Comparison of ENCODE assay signal across 8 cellular contexts in genomic region chrX:45186643-45187026, GRCh38. TPM values are rescaled to one million over a fixed set of nuclear protein-coding genes. Genes with fewer than 3 reads are reported as not detected.
A peak's percentile ranks its signal among the peaks of the same experiment; 100 is the strongest.
DNase-seq lines count a peak whose midpoint lies in the region; ATAC-seq and TF ChIP-seq lines count a peak whose summit lies in the region.

No MANE protein-coding gene starts in this region.

- no peak overlapping the region for H2BK5ac ChIP-seq in trophoblast cell (ENCODE audit: low read depth, low read length, poor library complexity)

- intact Hi-C loops in CD4-positive, alpha-beta memory T cell (cut with micrococcal nuclease) = no loop called here

- no peak overlapping the region for H2BK120ac ChIP-seq in trophoblast cell (ENCODE audit: insufficient read depth, low read length, poor library complexity)

- H3K27me3 Mint-ChIP-seq in CD4-positive, alpha-beta memory T cell = no peaks in the 10 kb centered on the region
- H3K27me3 Mint-ChIP-seq in immature natural killer cell (ENCODE audit: low read depth in 3 of 3) = peaks cover 3 to 9% (median 7%) of the 10 kb centered on the region in 3 donors

- H3K4ac ChIP-seq in trophoblast cell (ENCODE audit: low read depth, low read length) = no peak overlapping the region

- peak overlapping the region in 3 of 7 donors; percentile 33 to 59 (median 54) for H3K27ac Mint-ChIP-seq in CD4-positive, alpha-beta memory T cell
- H3K27ac Mint-ChIP-seq in immature natural killer cell = no peak overlapping the region

- CTCF ChIA-PET in CD4-positive, alpha-beta memory T cell (lab: Charles Lee; ENCODE audit: partially characterized antibody) = interaction anchor here (0.7 to 1.9 kb wide), 5 partner anchors 11 to 1228 kb away, joined by 3 to 5 read pairs (median 3); no protein-coding TSS in a partner anchor

- no peak overlapping the region for H2AK5ac ChIP-seq in trophoblast cell (ENCODE audit: low read length)

- H2BK12ac ChIP-seq in trophoblast cell (ENCODE audit: low read length) = no peak overlapping the region

- peak; percentile 27 for ATAC-seq in GM19372 (IDR thresholded peaks at IDR 0.05; ENCODE audit: low read depth, unreplicated experiment)
- peak; percentile 42 for ATAC-seq in SK-N-SH treated with all-trans-retinoic acid at 6 μM for 48 hours
- no peak for ATAC-seq in GM21367 (IDR thresholded peaks at IDR 0.05; ENCODE audit: unreplicated experiment)

- H3K14ac ChIP-seq in trophoblast cell (ENCODE audit: low read length) = no peak overlapping the region

- H3K27me3 ChIP-seq in CD4-positive, alpha-beta memory T cell (ENCODE audit: insufficient read depth, low read length) = no peaks in the 10 kb centered on the region
- H3K27me3 ChIP-seq in trophoblast cell (ENCODE audit: insufficient read depth, low read length) = no peaks in the 10 kb centered on the region

- H3K79me2 ChIP-seq in trophoblast cell (ENCODE audit: control insufficient read depth, insufficient read depth, low read length, poor library complexity) = no peaks in the 10 kb centered on the region

- no peaks in the 10 kb centered on the region for H3K79me1 ChIP-seq in trophoblast cell (ENCODE audit: low read length)

- H3K9ac ChIP-seq in trophoblast cell (ENCODE audit: low read length) = no peak overlapping the region

- H4K91ac ChIP-seq in trophoblast cell (ENCODE audit: low read depth, low read length) = no peak overlapping the region

- no peak overlapping the region for H4K8ac ChIP-seq in trophoblast cell (ENCODE audit: low read depth, low read length)

- H3K4me3 Mint-ChIP-seq in CD4-positive, alpha-beta memory T cell = peak overlapping the region in 7 of 8 donors; percentile 80 to 96 (median 92)
- H3K4me3 Mint-ChIP-seq in immature natural killer cell = peak overlapping the region; percentile 81 to 91 (median 83)

- DNase-seq in CD4-positive, alpha-beta memory T cell = peak in 1 of 5 donors; percentile 4
- DNase-seq in immature natural killer cell (no peak), ecto neural progenitor cell (ENCODE audit: low spot score) (no peak), trophoblast cell (no peak)
- DNase-seq in central memory CD4-positive, alpha-beta T cell = no peak

- no peak overlapping the region for H3K23ac ChIP-seq in trophoblast cell (ENCODE audit: low read length)

- peaks cover 3 to 20% (median 13%) of the 10 kb centered on the region in 4 donors for H3K4me1 Mint-ChIP-seq in CD4-positive, alpha-beta memory T cell
- H3K4me1 Mint-ChIP-seq in immature natural killer cell = peaks cover 8 to 14% of the 10 kb centered on the region in 2 donors

- peak overlapping the region in 1 of 2 donors; percentile 37 for H3K4me3 ChIP-seq in CD4-positive, alpha-beta memory T cell (ENCODE audit: low read length in 2 of 2)
- H3K4me3 ChIP-seq in trophoblast cell (ENCODE audit: low read depth, low read length) = no peak overlapping the region

- H2AFZ ChIP-seq in trophoblast cell (ENCODE audit: insufficient read depth, low read length, poor library complexity) = no peak overlapping the region

- no peaks in the 10 kb centered on the region for H3K36me3 Mint-ChIP-seq in CD4-positive, alpha-beta memory T cell
- H3K36me3 Mint-ChIP-seq in immature natural killer cell = no peaks in the 10 kb centered on the region

- no peak overlapping the region for H3K27ac ChIP-seq in CD4-positive, alpha-beta memory T cell (ENCODE audit: low read depth, low read length)
- no peak overlapping the region for H3K27ac ChIP-seq in trophoblast cell (ENCODE audit: low read depth, low read length)

- H3K4me2 ChIP-seq in trophoblast cell (ENCODE audit: low read length) = no peak overlapping the region

- no peak overlapping the region for H3K18ac ChIP-seq in trophoblast cell (ENCODE audit: low read length)

- H4K12ac ChIP-seq in trophoblast cell (ENCODE audit: low read depth, low read length) = no peak overlapping the region

- no CpG with 5 or more reads among the region's 4 CpGs for WGBS in trophoblast cell (ENCODE audit: extremely low coverage, insufficient coverage, insufficient read length)

- POLR2A ChIA-PET in CD4-positive, alpha-beta memory T cell (lab: Charles Lee; ENCODE audit: partially characterized antibody) = no interaction called here

- H3K9me3 Mint-ChIP-seq in CD4-positive, alpha-beta memory T cell = no peaks in the 10 kb centered on the region
- no peaks in the 10 kb centered on the region for H3K9me3 Mint-ChIP-seq in immature natural killer cell

- H3K36me3 ChIP-seq in CD4-positive, alpha-beta memory T cell (ENCODE audit: insufficient read depth, low read length) = no peaks in the 10 kb centered on the region
- no peaks in the 10 kb centered on the region for H3K36me3 ChIP-seq in trophoblast cell (ENCODE audit: control insufficient read depth in 1 of 2, insufficient read depth in 2 of 2, low read length in 2 of 2)

- no peaks in the 10 kb centered on the region for H3K4me1 ChIP-seq in CD4-positive, alpha-beta memory T cell (ENCODE audit: insufficient read depth, low read length)
- no peaks in the 10 kb centered on the region for H3K4me1 ChIP-seq in trophoblast cell (ENCODE audit: control insufficient read depth in 1 of 2, insufficient read depth in 2 of 2, low read length in 2 of 2)

- no peaks in the 10 kb centered on the region for H3K9me3 ChIP-seq in CD4-positive, alpha-beta memory T cell (ENCODE audit: control insufficient read depth in 1 of 2, low read length in 2 of 2)
- H3K9me3 ChIP-seq in trophoblast cell (ENCODE audit: insufficient read depth, low read depth, low read length) = no peaks in the 10 kb centered on the region

TF ChIP-seq in SK-N-SH treated with all-trans-retinoic acid at 6 μM for 48 hours, 23 proteins besides CTCF, POLR2A, EP300 and RAD21 (continues in another document):
- TF ChIP-seq ISL1 (CRISPR knock-in tag; IDR thresholded peaks at IDR 0.05) (no peak), CSRNP3 (CRISPR knock-in tag; IDR thresholded peaks at IDR 0.05) (no peak), ZFP3 (CRISPR knock-in tag; IDR thresholded peaks at IDR 0.05) (no peak), POU6F1 (CRISPR knock-in tag; IDR thresholded peaks at IDR 0.05; ENCODE audit: borderline replicate concordance, low read depth) (no peak), CSDC2 (CRISPR knock-in tag; IDR thresholded peaks at IDR 0.05) (no peak), ZFP30 (CRISPR knock-in tag; IDR thresholded peaks at IDR 0.05) (no peak), ZC3H10 (CRISPR knock-in tag; IDR thresholded peaks at IDR 0.05) (no peak), TCF4 (CRISPR knock-in tag; IDR thresholded peaks at IDR 0.05; ENCODE audit: borderline replicate concordance) (no peak), ZNF8 (CRISPR knock-in tag; IDR thresholded peaks at IDR 0.05) (no peak), ZNF565 (CRISPR knock-in tag; conservative IDR thresholded peaks at IDR 0.05; ENCODE audit: low read depth) (no peak), PPARA (CRISPR knock-in tag; IDR thresholded peaks at IDR 0.05; ENCODE audit: borderline replicate concordance) (no peak), ESRRG (CRISPR knock-in tag; IDR thresholded peaks at IDR 0.05) (no peak), RARB (CRISPR knock-in tag; IDR thresholded peaks at IDR 0.05) (no peak), SNAI2 (CRISPR knock-in tag; IDR thresholded peaks at IDR 0.05) (no peak)

RNA-seq across cellular contexts. Expression of gene DIPK2B, which starts 14.0 kb away (rescaled TPM):
- total RNA-seq in CD4-positive, alpha-beta memory T cell = not detected
- not detected for polyA plus RNA-seq in CD4-positive, alpha-beta memory T cell
- polyA plus RNA-seq in immature natural killer cell = not detected
- polyA plus RNA-seq in trophoblast cell (2013) = not detected in 2 replicates
